Comparison of ENCODE assay signal across 23 cellular contexts in genomic region chr17:82327757-82328140, GRCh38. TPM values are rescaled to one million over a fixed set of nuclear protein-coding genes. Genes with fewer than 3 reads are reported as not detected.
DNase-seq lines count a peak whose midpoint lies in the region; ATAC-seq, FAIRE-seq and TF ChIP-seq lines count a peak whose summit lies in the region.
"Had no signal": no experiment of that assay in that cellular context is flagged by ENCODE, and none has a peak within 500 bp of the region (broad histone marks: within the 10 kb centered on the region; RNA-seq: fewer than 3 reads in every experiment).

No MANE protein-coding gene starts in this region.

- H3K9ac ChIP-seq in BLaER1: no peak overlapping the region
- H3K9ac ChIP-seq in HepG2 (ENCODE audit: insufficient read depth, low read depth, low read length): peak overlapping the region; percentile 71
- H3K9ac ChIP-seq: BLaER1 treated with 17β-estradiol and CSF1 and Interleukin-3, amounts not matched to agents 10 nM and 100 nM had no signal

- H3K4me1 ChIP-seq in BLaER1: peaks cover 81% of the 10 kb centered on the region
- peaks cover 94% of the 10 kb centered on the region for H3K4me1 ChIP-seq in HepG2 (ENCODE audit: insufficient read depth, low read length)
- H3K4me1 ChIP-seq in small intestine (ENCODE audit: control insufficient read depth in 2 of 2, insufficient read depth in 1 of 2, low read depth in 1 of 2, low read length in 1 of 2): peaks cover 4 to 5% of the 10 kb centered on the region in 2 donors

- TF ChIP-seq POLR2A in HepG2 (IDR thresholded peaks at IDR 0.05; ENCODE audit: insufficient read depth in 1 of 2, low read depth in 2 of 2, low read length in 2 of 2): no peak

- WGBS in HepG2 (ENCODE audit: low lambda C conversion rate): 78% methylated on average over 16 of the region's 16 CpGs
- 48 to 63% (median 58%) methylated on average over 13 to 16 of the region's 16 CpGs for WGBS in small intestine, 3 donors

- peak overlapping the region; percentile 68 for H3K27ac Mint-ChIP-seq in activated T-helper 17 cell treated with anti-CD3 and anti-CD28 coated beads, Interleukin-2, amount 50 U/mL, for 72 hours
- H3K27ac Mint-ChIP-seq: GM23338 had no signal

- no peaks in the 10 kb centered on the region for H3K9me3 ChIP-seq in BLaER1
- H3K9me3 ChIP-seq in HepG2 (ENCODE audit: low read length): no peaks in the 10 kb centered on the region
- H3K9me3 ChIP-seq in small intestine (ENCODE audit: control insufficient read depth, low read depth): no peaks in the 10 kb centered on the region
- H3K9me3 ChIP-seq: BLaER1 treated with 17β-estradiol and CSF1 and Interleukin-3, amounts not matched to agents 10 nM and 100 nM had no signal

- no TSS peak for BruUV-seq in HepG2 (replicated peaks; lab: Mats Ljungman, UMichigan)

- peaks cover 33% of the 10 kb centered on the region for H3K36me3 Mint-ChIP-seq in activated T-helper 17 cell treated with anti-CD3 and anti-CD28 coated beads, Interleukin-2, amount 50 U/mL, for 72 hours (ENCODE audit: low read depth)
- H3K36me3 Mint-ChIP-seq: CD4-positive, alpha-beta memory T cell had no signal

- H3K4me3 ChIP-seq in BLaER1 (no peak overlapping the region), HepG2 (replicated peaks in 1 of 3; ENCODE audit: insufficient read depth in 1 of 3, low read depth in 2 of 3, low read length in 3 of 3) (peak overlapping the region in 2 of 3 experiments; percentile 33 to 61; a peak in 3 of 6 replicates), small intestine (ENCODE audit: low read depth in 1 of 2, low read length in 2 of 2) (peak overlapping the region in 1 of 2 donors; percentile 2), foreskin fibroblast (ENCODE audit: low read depth in 1 of 2, low read length in 2 of 2) (no peak overlapping the region)
- H3K4me3 ChIP-seq: BLaER1 treated with 17β-estradiol and CSF1 and Interleukin-3, amounts not matched to agents 10 nM and 100 nM; GM23338 had no signal

- H3K4me3 Mint-ChIP-seq in activated T-helper 17 cell treated with anti-CD3 and anti-CD28 coated beads, Interleukin-2, amount 50 U/mL, for 72 hours: peak overlapping the region; percentile 20
- H3K4me3 Mint-ChIP-seq: CD4-positive, alpha-beta memory T cell; GM23338 had no signal

- H3K36me3 ChIP-seq in BLaER1: no peaks in the 10 kb centered on the region
- H3K36me3 ChIP-seq in HepG2 (replicated peaks in 1 of 2; ENCODE audit: control insufficient read depth in 1 of 2, insufficient read depth in 2 of 2, low read length in 2 of 2): no peaks in the 10 kb centered on the region
- H3K36me3 ChIP-seq in small intestine (ENCODE audit: control insufficient read depth in 2 of 2, insufficient read depth in 2 of 2, low read length in 2 of 2): no peaks in the 10 kb centered on the region
- H3K36me3 ChIP-seq: BLaER1 treated with 17β-estradiol and CSF1 and Interleukin-3, amounts not matched to agents 10 nM and 100 nM had no signal

- TF ChIP-seq RAD21 in HepG2 (CRISPR knock-in tag; IDR thresholded peaks at IDR 0.05): no peak

- H3K79me2 ChIP-seq in HepG2 (ENCODE audit: insufficient read depth, low read length): peaks cover 4% of the 10 kb centered on the region

- POLR2A ChIA-PET in HepG2 (lab: Yijun Ruan, JAX): interaction anchor here (0.9 to 20.8 kb wide), 10 partner anchors 8 to 122 kb away, joined by 3 to 270 read pairs (median 14); partner anchors contain the start of genes CD7 and CSNK1D

- H4K20me1 ChIP-seq in BLaER1 (peaks cover 24% of the 10 kb centered on the region), HepG2 (ENCODE audit: insufficient read depth, low read length) (no peaks in the 10 kb centered on the region)

- FAIRE-seq in HepG2 (lab: Jason Lieb, UNC) (no peak), small intestine (lab: Jason Lieb, UNC) (no peak)
- FAIRE-seq: GM12891 had no signal

- intact Hi-C loops in HepG2 (cut with micrococcal nuclease; ENCODE audit: unreplicated experiment): no loop called here

- CTCF ChIA-PET in HepG2 (lab: Yijun Ruan, JAX; ENCODE audit: low intra/inter-chr PET ratio, low total read pairs): no interaction called here

- no peak overlapping the region for H2AFZ ChIP-seq in HepG2 (ENCODE audit: low read length)
- H2AFZ ChIP-seq: GM23338 had no signal

- TF ChIP-seq EP300 in HepG2 (IDR thresholded peaks at IDR 0.05; ENCODE audit: low read depth in 2 of 2, low read length in 2 of 2): no peak
- no peak for TF ChIP-seq EP300 in HepG2 (CRISPR knock-in tag; IDR thresholded peaks at IDR 0.05; ENCODE audit: borderline replicate concordance)

- in situ Hi-C loops in HepG2 (cut with HindIII; ENCODE audit: extremely low pct_ligation_motif_present, low pct_unique_long_range_greater_than_20kb): no loop called here

- no peak overlapping the region for H3K27ac ChIP-seq in BLaER1
- peak overlapping the region; percentile 83 for H3K27ac ChIP-seq in HepG2 (ENCODE audit: extremely low read length, insufficient read depth, low read length)
- peak overlapping the region; percentile 53 to 82 for H3K27ac ChIP-seq in small intestine (ENCODE audit: low read depth in 1 of 2, low read length in 1 of 2)
- H3K27ac ChIP-seq: 22Rv1; BLaER1 treated with 17β-estradiol and CSF1 and Interleukin-3, amounts not matched to agents 10 nM and 100 nM had no signal

- no peaks in the 10 kb centered on the region for H3K9me3 Mint-ChIP-seq in activated T-helper 17 cell treated with anti-CD3 and anti-CD28 coated beads, Interleukin-2, amount 50 U/mL, for 72 hours
- H3K9me3 Mint-ChIP-seq: CD4-positive, alpha-beta memory T cell; GM23338 had no signal

- peaks cover 47% of the 10 kb centered on the region for H3K27me3 ChIP-seq in BLaER1
- no peaks in the 10 kb centered on the region for H3K27me3 ChIP-seq in HepG2 (ENCODE audit: control insufficient read depth in 1 of 2, insufficient read depth in 2 of 2, low read length in 2 of 2)
- H3K27me3 ChIP-seq in small intestine (ENCODE audit: control insufficient read depth in 2 of 2, insufficient read depth in 2 of 2, low read length in 2 of 2): no peaks in the 10 kb centered on the region

- H3K4me2 ChIP-seq in BLaER1 (peak overlapping the region; percentile 97; the same call in 1 of the 2 replicates), HepG2 (ENCODE audit: low read depth, low read length) (peak overlapping the region; percentile 81)
- H3K4me2 ChIP-seq: GM23338 had no signal

- H3K27me3 Mint-ChIP-seq in activated T-helper 17 cell treated with anti-CD3 and anti-CD28 coated beads, Interleukin-2, amount 50 U/mL, for 72 hours: peaks cover 1% of the 10 kb centered on the region
- H3K27me3 Mint-ChIP-seq: CD4-positive, alpha-beta memory T cell had no signal

- no peak for ATAC-seq in activated T-helper 17 cell treated with anti-CD3 and anti-CD28 coated beads, Interleukin-2, amount 50 U/mL, for 72 hours (replicated peaks)
- ATAC-seq in HepG2: no peak
- ATAC-seq in GM21786 (IDR thresholded peaks at IDR 0.05; ENCODE audit: unreplicated experiment): no peak

- peaks cover 7% of the 10 kb centered on the region for H3K4me1 Mint-ChIP-seq in activated T-helper 17 cell treated with anti-CD3 and anti-CD28 coated beads, Interleukin-2, amount 50 U/mL, for 72 hours

- no peak for TF ChIP-seq CTCF in HepG2 (CRISPR knock-in tag; IDR thresholded peaks at IDR 0.05)
- no peak for TF ChIP-seq CTCF in foreskin fibroblast (IDR thresholded peaks at IDR 0.05; ENCODE audit: low read depth, low read length)

- DNase-seq in HepG2 (ENCODE audit: low spot score) (no peak), small intestine (no peak), NCI-H526 treated with DMSO at 0.1 percent for 48 hours (lab: John Stamatoyannopoulos, UW) (no peak), midbrain (lab: John Stamatoyannopoulos, UW) (no peak), foreskin fibroblast (no peak)
- DNase-seq: ACHN; CD4-positive, alpha-beta memory T cell; DND-41; HCEC 1CT; Kasumi-1; NCI-H1694 treated with DMSO at 0.1 percent for 48 hours; NCI-H2081 treated with DMSO at 0.1 percent for 48 hours; NCI-H2171 treated with DMSO at 0.1 percent for 48 hours; NCI-H524 treated with DMSO at 0.1 percent for 48 hours; SHP77 had no signal

RNA-seq across cellular contexts. Expression of gene SECTM1, which starts 5.8 kb away (rescaled TPM):
- total RNA-seq in activated T-helper 17 cell treated with anti-CD3 and anti-CD28 coated beads, Interleukin-2, amount 50 U/mL, for 72 hours: 10 to 100 TPM; 16.4 to 22.3 TPM
- total RNA-seq in HepG2 (2016; rRNA removed; fragmentation: Illumina TruSeq; extraction: Trizol): 2.4 and 5.3 TPM in 2 replicates
- total RNA-seq in HepG2 (2016; cell fraction: cytosol; rRNA removed; fragmentation: Illumina TruSeq; extraction: Trizol; ENCODE audit: low read depth): 3.3 TPM in 2 replicates
- 3.0 and 5.5 TPM in 2 replicates for total RNA-seq in HepG2 (2016; cell fraction: insoluble cytoplasmic fraction; rRNA removed; fragmentation: Illumina TruSeq; extraction: Trizol)
- total RNA-seq in HepG2 (2016; cell fraction: membrane; rRNA removed; fragmentation: Illumina TruSeq; extraction: Trizol): 3.8 and 5.6 TPM in 2 replicates
- 6.9 and 7.3 TPM in 2 replicates for total RNA-seq in HepG2 (2016; cell fraction: nucleus; rRNA removed; fragmentation: Illumina TruSeq; extraction: Trizol)
- 3.5 and 4.2 TPM in 2 replicates for polyA plus RNA-seq in HepG2 (2011; rRNA removed)
- 2.7 and 4.2 TPM in 2 replicates for polyA plus RNA-seq in HepG2 (2011; cell fraction: cytosol; rRNA removed)
- 6.7 and 7.1 TPM in 2 replicates for polyA plus RNA-seq in HepG2 (2011; cell fraction: nucleus; rRNA removed)
- polyA plus RNA-seq in HepG2 (2012): 5.0 and 7.2 TPM in 2 replicates
- 2.6 and 3.4 TPM in 2 replicates for polyA plus RNA-seq in HepG2 (2016; cell fraction: cytosol; fragmentation: Illumina TruSeq; extraction: Trizol; ENCODE audit: low read depth)
- 4.0 and 4.2 TPM in 2 replicates for polyA plus RNA-seq in HepG2 (2016; cell fraction: insoluble cytoplasmic fraction; fragmentation: Illumina TruSeq; extraction: Trizol; ENCODE audit: low read depth)
- 4.3 and 4.7 TPM in 2 replicates for polyA plus RNA-seq in HepG2 (2016; cell fraction: membrane; fragmentation: Illumina TruSeq; extraction: Trizol; ENCODE audit: low read depth)
- polyA plus RNA-seq in HepG2 (2016; cell fraction: nucleus; fragmentation: Illumina TruSeq; extraction: Trizol; ENCODE audit: insufficient read depth, low read depth): 5.1 and 5.5 TPM in 2 replicates
- polyA minus RNA-seq in HepG2 (2011; rRNA and poly(A)+ RNA removed; ENCODE audit: low replicate concordance): 8.8 and 15.0 TPM in 2 replicates
- polyA minus RNA-seq in HepG2 (2011; cell fraction: cytosol; rRNA and poly(A)+ RNA removed): 1.9 and 2.6 TPM in 2 replicates
- polyA minus RNA-seq in HepG2 (2011; cell fraction: nucleus; rRNA and poly(A)+ RNA removed): 5.0 and 7.3 TPM in 2 replicates
- 10 to 100 TPM; 14.0 to 81.9 (median 38.2) TPM for polyA plus RNA-seq in small intestine

RNA-seq across cellular contexts. Expression of gene CD7, which starts 10.3 kb away (rescaled TPM):
- total RNA-seq in activated T-helper 17 cell treated with anti-CD3 and anti-CD28 coated beads, Interleukin-2, amount 50 U/mL, for 72 hours: 100 to 1,000 TPM; 193 to 378 TPM
- total RNA-seq in HepG2 (2016; rRNA removed; fragmentation: Illumina TruSeq; extraction: Trizol): 29.7 and 67.6 TPM in 2 replicates
- 23.3 and 25.5 TPM in 2 replicates for total RNA-seq in HepG2 (2016; cell fraction: cytosol; rRNA removed; fragmentation: Illumina TruSeq; extraction: Trizol; ENCODE audit: low read depth)
- 24.7 and 74.3 TPM in 2 replicates for total RNA-seq in HepG2 (2016; cell fraction: insoluble cytoplasmic fraction; rRNA removed; fragmentation: Illumina TruSeq; extraction: Trizol)
- 36.8 and 47.2 TPM in 2 replicates for total RNA-seq in HepG2 (2016; cell fraction: membrane; rRNA removed; fragmentation: Illumina TruSeq; extraction: Trizol)
- total RNA-seq in HepG2 (2016; cell fraction: nucleus; rRNA removed; fragmentation: Illumina TruSeq; extraction: Trizol): 53.2 and 64.7 TPM in 2 replicates
- polyA plus RNA-seq in HepG2 (2011; rRNA removed): 72.7 and 76.4 TPM in 2 replicates
- 34.4 and 89.4 TPM in 2 replicates for polyA plus RNA-seq in HepG2 (2011; cell fraction: cytosol; rRNA removed)
- 127 and 155 TPM in 2 replicates for polyA plus RNA-seq in HepG2 (2011; cell fraction: nucleus; rRNA removed)
- 46.2 and 62.8 TPM in 2 replicates for polyA plus RNA-seq in HepG2 (2012)
- polyA plus RNA-seq in HepG2 (2016; cell fraction: cytosol; fragmentation: Illumina TruSeq; extraction: Trizol; ENCODE audit: low read depth): 56.5 and 63.8 TPM in 2 replicates
- polyA plus RNA-seq in HepG2 (2016; cell fraction: insoluble cytoplasmic fraction; fragmentation: Illumina TruSeq; extraction: Trizol; ENCODE audit: low read depth): 56.7 and 68.4 TPM in 2 replicates
- 78.3 and 78.6 TPM in 2 replicates for polyA plus RNA-seq in HepG2 (2016; cell fraction: membrane; fragmentation: Illumina TruSeq; extraction: Trizol; ENCODE audit: low read depth)
- polyA plus RNA-seq in HepG2 (2016; cell fraction: nucleus; fragmentation: Illumina TruSeq; extraction: Trizol; ENCODE audit: insufficient read depth, low read depth): 226 and 244 TPM in 2 replicates
- polyA minus RNA-seq in HepG2 (2011; rRNA and poly(A)+ RNA removed; ENCODE audit: low replicate concordance): 43.3 TPM in 1 of 2 replicates, not detected in the other
- 31.0 and 32.1 TPM in 2 replicates for polyA minus RNA-seq in HepG2 (2011; cell fraction: cytosol; rRNA and poly(A)+ RNA removed)
- polyA minus RNA-seq in HepG2 (2011; cell fraction: nucleus; rRNA and poly(A)+ RNA removed): 7.9 and 8.8 TPM in 2 replicates
- polyA plus RNA-seq in small intestine: 10 to 100 TPM in 1 of 3 donors, 1 to 10 TPM in 2; 3.4 to 10.8 (median 6.5) TPM

RNA-seq across cellular contexts. Expression of gene TEX19, which starts 31.3 kb away (rescaled TPM):
- under 1 TPM in 1 of 2 donors, not detected in 1; 0.28 TPM for total RNA-seq in activated T-helper 17 cell treated with anti-CD3 and anti-CD28 coated beads, Interleukin-2, amount 50 U/mL, for 72 hours
- total RNA-seq in HepG2 (2016; rRNA removed; fragmentation: Illumina TruSeq; extraction: Trizol): 1.3 and 1.8 TPM in 2 replicates
- 0.61 and 0.62 TPM in 2 replicates for total RNA-seq in HepG2 (2016; cell fraction: cytosol; rRNA removed; fragmentation: Illumina TruSeq; extraction: Trizol; ENCODE audit: low read depth)
- total RNA-seq in HepG2 (2016; cell fraction: insoluble cytoplasmic fraction; rRNA removed; fragmentation: Illumina TruSeq; extraction: Trizol): 1.6 TPM in 2 replicates
- 1.4 and 1.7 TPM in 2 replicates for total RNA-seq in HepG2 (2016; cell fraction: membrane; rRNA removed; fragmentation: Illumina TruSeq; extraction: Trizol)
- total RNA-seq in HepG2 (2016; cell fraction: nucleus; rRNA removed; fragmentation: Illumina TruSeq; extraction: Trizol): 0.31 and 0.50 TPM in 2 replicates
- polyA plus RNA-seq in HepG2 (2011; rRNA removed) (4.9 and 6.0 TPM in 2 replicates), small intestine (under 1 TPM in 1 of 3 donors, not detected in 2; 0.07 TPM)
- 4.4 and 5.4 TPM in 2 replicates for polyA plus RNA-seq in HepG2 (2011; cell fraction: cytosol; rRNA removed)
- 1.8 TPM in 2 replicates for polyA plus RNA-seq in HepG2 (2011; cell fraction: nucleus; rRNA removed)
- polyA plus RNA-seq in HepG2 (2012): 3.9 TPM in 2 replicates
- polyA plus RNA-seq in HepG2 (2016; cell fraction: cytosol; fragmentation: Illumina TruSeq; extraction: Trizol; ENCODE audit: low read depth): 0.29 and 0.36 TPM in 2 replicates
- polyA plus RNA-seq in HepG2 (2016; cell fraction: insoluble cytoplasmic fraction; fragmentation: Illumina TruSeq; extraction: Trizol; ENCODE audit: low read depth): 1.2 and 1.6 TPM in 2 replicates
- 0.61 and 0.72 TPM in 2 replicates for polyA plus RNA-seq in HepG2 (2016; cell fraction: membrane; fragmentation: Illumina TruSeq; extraction: Trizol; ENCODE audit: low read depth)
- 0.55 and 1.4 TPM in 2 replicates for polyA plus RNA-seq in HepG2 (2016; cell fraction: nucleus; fragmentation: Illumina TruSeq; extraction: Trizol; ENCODE audit: insufficient read depth, low read depth)
- 1.6 and 8.6 TPM in 2 replicates for polyA minus RNA-seq in HepG2 (2011; rRNA and poly(A)+ RNA removed; ENCODE audit: low replicate concordance)
- polyA minus RNA-seq in HepG2 (2011; cell fraction: cytosol; rRNA and poly(A)+ RNA removed): 1.8 and 2.5 TPM in 2 replicates
- 0.26 and 0.50 TPM in 2 replicates for polyA minus RNA-seq in HepG2 (2011; cell fraction: nucleus; rRNA and poly(A)+ RNA removed)
- total RNA-seq: CD4-positive, alpha-beta memory T cell; MCF 10A had no signal
- polyA plus RNA-seq: CD4-positive, alpha-beta memory T cell had no signal

RNA-seq across cellular contexts. Expression of gene UTS2R, which starts 43.8 kb away (rescaled TPM):
- under 1 TPM in 1 of 2 donors, not detected in 1; 0.45 TPM for total RNA-seq in activated T-helper 17 cell treated with anti-CD3 and anti-CD28 coated beads, Interleukin-2, amount 50 U/mL, for 72 hours
- total RNA-seq in HepG2 (2016; rRNA removed; fragmentation: Illumina TruSeq; extraction: Trizol): 0.13 TPM in 1 of 2 replicates, not detected in the other
- total RNA-seq in HepG2 (2016; cell fraction: cytosol; rRNA removed; fragmentation: Illumina TruSeq; extraction: Trizol; ENCODE audit: low read depth): not detected in 2 replicates
- total RNA-seq in HepG2 (2016; cell fraction: insoluble cytoplasmic fraction; rRNA removed; fragmentation: Illumina TruSeq; extraction: Trizol): 0.11 TPM in 1 of 2 replicates, not detected in the other
- not detected in 2 replicates for total RNA-seq in HepG2 (2016; cell fraction: membrane; rRNA removed; fragmentation: Illumina TruSeq; extraction: Trizol)
- 0.38 TPM in 1 of 2 replicates, not detected in the other for total RNA-seq in HepG2 (2016; cell fraction: nucleus; rRNA removed; fragmentation: Illumina TruSeq; extraction: Trizol)
- 0.10 and 0.15 TPM in 2 replicates for polyA plus RNA-seq in HepG2 (2011; rRNA removed)
- 0.08 and 0.12 TPM in 2 replicates for polyA plus RNA-seq in HepG2 (2011; cell fraction: cytosol; rRNA removed)
- 1.7 and 2.2 TPM in 2 replicates for polyA plus RNA-seq in HepG2 (2011; cell fraction: nucleus; rRNA removed)
- 0.19 and 0.20 TPM in 2 replicates for polyA plus RNA-seq in HepG2 (2012)
- not detected in 2 replicates for polyA plus RNA-seq in HepG2 (2016; cell fraction: cytosol; fragmentation: Illumina TruSeq; extraction: Trizol; ENCODE audit: low read depth)
- polyA plus RNA-seq in HepG2 (2016; cell fraction: insoluble cytoplasmic fraction; fragmentation: Illumina TruSeq; extraction: Trizol; ENCODE audit: low read depth): 0.17 TPM in 1 of 2 replicates, not detected in the other
- not detected in 2 replicates for polyA plus RNA-seq in HepG2 (2016; cell fraction: membrane; fragmentation: Illumina TruSeq; extraction: Trizol; ENCODE audit: low read depth)
- polyA plus RNA-seq in HepG2 (2016; cell fraction: nucleus; fragmentation: Illumina TruSeq; extraction: Trizol; ENCODE audit: insufficient read depth, low read depth): not detected in 2 replicates
- 0.32 TPM in 1 of 2 replicates, not detected in the other for polyA minus RNA-seq in HepG2 (2011; rRNA and poly(A)+ RNA removed; ENCODE audit: low replicate concordance)
- not detected in 2 replicates for polyA minus RNA-seq in HepG2 (2011; cell fraction: cytosol; rRNA and poly(A)+ RNA removed)
- polyA minus RNA-seq in HepG2 (2011; cell fraction: nucleus; rRNA and poly(A)+ RNA removed): 0.50 TPM in 1 of 2 replicates, not detected in the other
- not detected for polyA plus RNA-seq in small intestine
- total RNA-seq: CD4-positive, alpha-beta memory T cell; MCF 10A had no signal
- polyA plus RNA-seq: CD4-positive, alpha-beta memory T cell; GM23338 had no signal

RNA-seq across cellular contexts. Expression of gene CSNK1D, which starts 54.2 kb away (rescaled TPM):
- 100 to 1,000 TPM; 140 to 142 TPM for total RNA-seq in activated T-helper 17 cell treated with anti-CD3 and anti-CD28 coated beads, Interleukin-2, amount 50 U/mL, for 72 hours
- 28.4 and 31.5 TPM in 2 replicates for total RNA-seq in HepG2 (2016; rRNA removed; fragmentation: Illumina TruSeq; extraction: Trizol)
- 19.2 and 20.4 TPM in 2 replicates for total RNA-seq in HepG2 (2016; cell fraction: cytosol; rRNA removed; fragmentation: Illumina TruSeq; extraction: Trizol; ENCODE audit: low read depth)
- 23.0 and 34.1 TPM in 2 replicates for total RNA-seq in HepG2 (2016; cell fraction: insoluble cytoplasmic fraction; rRNA removed; fragmentation: Illumina TruSeq; extraction: Trizol)
- 24.3 and 26.6 TPM in 2 replicates for total RNA-seq in HepG2 (2016; cell fraction: membrane; rRNA removed; fragmentation: Illumina TruSeq; extraction: Trizol)
- total RNA-seq in HepG2 (2016; cell fraction: nucleus; rRNA removed; fragmentation: Illumina TruSeq; extraction: Trizol): 42.8 and 45.6 TPM in 2 replicates
- polyA plus RNA-seq in HepG2 (2011; rRNA removed) (128 and 148 TPM in 2 replicates), small intestine (100 to 1,000 TPM; 111 to 148 (median 146) TPM)
- polyA plus RNA-seq in HepG2 (2011; cell fraction: cytosol; rRNA removed): 81.5 and 90.2 TPM in 2 replicates
- polyA plus RNA-seq in HepG2 (2011; cell fraction: nucleus; rRNA removed): 1,010 and 1,066 TPM in 2 replicates
- polyA plus RNA-seq in HepG2 (2012): 164 and 234 TPM in 2 replicates
- polyA plus RNA-seq in HepG2 (2016; cell fraction: cytosol; fragmentation: Illumina TruSeq; extraction: Trizol; ENCODE audit: low read depth): 19.6 and 21.8 TPM in 2 replicates
- 71.8 and 89.7 TPM in 2 replicates for polyA plus RNA-seq in HepG2 (2016; cell fraction: insoluble cytoplasmic fraction; fragmentation: Illumina TruSeq; extraction: Trizol; ENCODE audit: low read depth)
- 40.8 and 42.7 TPM in 2 replicates for polyA plus RNA-seq in HepG2 (2016; cell fraction: membrane; fragmentation: Illumina TruSeq; extraction: Trizol; ENCODE audit: low read depth)
- 316 and 342 TPM in 2 replicates for polyA plus RNA-seq in HepG2 (2016; cell fraction: nucleus; fragmentation: Illumina TruSeq; extraction: Trizol; ENCODE audit: insufficient read depth, low read depth)
- polyA minus RNA-seq in HepG2 (2011; rRNA and poly(A)+ RNA removed; ENCODE audit: low replicate concordance): 78.0 and 103 TPM in 2 replicates
- 51.7 and 60.9 TPM in 2 replicates for polyA minus RNA-seq in HepG2 (2011; cell fraction: cytosol; rRNA and poly(A)+ RNA removed)
- polyA minus RNA-seq in HepG2 (2011; cell fraction: nucleus; rRNA and poly(A)+ RNA removed): 117 and 118 TPM in 2 replicates

Comparison
In these comparisons a context has a peak if more than half of its experiments do, and no peak if none do; other contexts are left out.
1. H3K4me3 ChIP-seq: peak in HepG2 (2 of 3); none in BLaER1 (single experiment) and foreskin fibroblast (0 of 2).